Comparison of ENCODE assay signal across 1 cellular context in the genomic region with DNA sequence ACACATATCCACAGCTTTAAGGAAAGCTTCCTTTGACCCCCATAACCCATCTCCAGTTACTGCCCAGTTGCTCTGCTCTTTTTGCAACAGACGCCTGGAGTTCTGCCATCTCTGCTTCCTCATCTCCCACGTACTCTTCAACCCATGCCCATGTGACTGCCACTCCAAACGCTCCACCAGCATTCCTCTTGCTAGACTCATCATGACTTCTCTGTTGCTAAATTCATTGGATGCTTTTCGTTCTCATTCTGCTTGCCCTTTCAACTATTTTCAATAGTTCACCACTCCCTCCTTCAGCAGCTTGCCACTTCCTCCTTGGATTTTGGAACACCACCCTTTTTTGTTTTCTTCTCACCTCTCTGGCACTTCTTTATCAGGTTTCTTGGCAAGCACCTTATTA.
TF ChIP-seq lines count a peak whose summit lies in the region.

No MANE protein-coding gene starts in this region.

TF ChIP-seq in H1, 55 proteins besides CTCF, POLR2A, EP300 and RAD21:
- TF ChIP-seq EGR1 (IDR thresholded peaks at IDR 0.05; ENCODE audit: borderline replicate concordance, low read depth, low read length) (no peak), SP4 (IDR thresholded peaks at IDR 0.05; ENCODE audit: low read length) (no peak), SRF (IDR thresholded peaks at IDR 0.05; ENCODE audit: low read depth, low read length) (no peak), POLR2AphosphoS5 (IDR thresholded peaks at IDR 0.05; ENCODE audit: low read depth, low read length) (no peak), RBBP5 (IDR thresholded peaks at IDR 0.05; ENCODE audit: borderline replicate concordance, low read depth, low read length) (no peak), JUND (IDR thresholded peaks at IDR 0.05; ENCODE audit: low read length) (no peak), CBX8 (IDR thresholded peaks at IDR 0.05; ENCODE audit: borderline replicate concordance, low read depth, low read length) (no peak), ZNF274 (IDR thresholded peaks at IDR 0.05; ENCODE audit: borderline replicate concordance, extremely low read depth, low read length) (no peak), SUZ12 (IDR thresholded peaks at IDR 0.05; ENCODE audit: low read length) (no peak), HDAC2 (IDR thresholded peaks at IDR 0.05; ENCODE audit: borderline replicate concordance in 1 of 2, low read depth in 2 of 2, low read length in 2 of 2) (no peak), BRCA1 (IDR thresholded peaks at IDR 0.05; ENCODE audit: low read depth, low read length) (no peak), KDM4A (IDR thresholded peaks at IDR 0.05; ENCODE audit: low read depth, low read length, severe bottlenecking) (no peak), SIRT6 (IDR thresholded peaks at IDR 0.05; ENCODE audit: low read length) (no peak), BCL11A (IDR thresholded peaks at IDR 0.05; ENCODE audit: low read depth in 2 of 2, low read length in 2 of 2) (no peak), TBP (IDR thresholded peaks at IDR 0.05; ENCODE audit: low read depth, low read length) (no peak), SP1 (IDR thresholded peaks at IDR 0.05; ENCODE audit: low read depth, low read length) (no peak), RFX5 (IDR thresholded peaks at IDR 0.05; ENCODE audit: borderline replicate concordance, low read depth, low read length) (no peak), KDM1A (IDR thresholded peaks at IDR 0.05; ENCODE audit: borderline replicate concordance, low read length) (no peak), PHF8 (conservative IDR thresholded peaks at IDR 0.05; ENCODE audit: low read depth, low read length) (no peak)
- TF ChIP-seq, protein P1, sequence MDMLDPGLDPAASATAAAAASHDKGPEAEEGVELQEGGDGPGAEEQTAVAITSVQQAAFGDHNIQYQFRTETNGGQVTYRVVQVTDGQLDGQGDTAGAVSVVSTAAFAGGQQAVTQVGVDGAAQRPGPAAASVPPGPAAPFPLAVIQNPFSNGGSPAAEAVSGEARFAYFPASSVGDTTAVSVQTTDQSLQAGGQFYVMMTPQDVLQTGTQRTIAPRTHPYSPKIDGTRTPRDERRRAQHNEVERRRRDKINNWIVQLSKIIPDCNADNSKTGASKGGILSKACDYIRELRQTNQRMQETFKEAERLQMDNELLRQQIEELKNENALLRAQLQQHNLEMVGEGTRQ (IDR thresholded peaks at IDR 0.05; ENCODE audit: low read length) = no peak
